ENCODE assay signal across 8 cellular contexts in the genomic region with DNA sequence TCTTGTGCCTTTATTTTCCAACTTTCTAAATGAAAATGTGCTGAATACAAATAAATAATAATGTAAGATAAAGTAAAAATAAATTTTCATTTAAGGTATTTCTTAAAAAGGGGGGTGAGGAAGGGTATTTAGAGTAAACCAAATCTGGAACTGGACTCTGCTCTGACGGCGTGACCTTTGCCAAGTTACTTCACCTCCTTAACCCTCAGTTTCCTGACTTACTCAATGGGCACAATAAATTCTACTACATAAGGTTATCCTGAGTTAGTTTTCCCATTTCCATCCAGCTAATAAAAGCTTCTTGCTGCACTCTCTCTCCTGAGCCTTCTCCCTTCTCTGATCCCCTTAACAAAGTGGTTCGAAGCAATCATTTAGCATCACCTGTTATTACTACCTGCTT.
DNase-seq lines count a peak whose midpoint lies in the region; FAIRE-seq and TF ChIP-seq lines count a peak whose summit lies in the region.

No MANE protein-coding gene starts in this region.

- H4K20me1 ChIP-seq in GM23248 (ENCODE audit: insufficient read depth): no peaks in the 10 kb centered on the region
- H4K20me1 ChIP-seq in PC-9 (ENCODE audit: insufficient read depth): no peaks in the 10 kb centered on the region
- H4K20me1 ChIP-seq in fibroblast of lung (ENCODE audit: control insufficient read depth, extremely low read depth, insufficient read depth, low read length): no peaks in the 10 kb centered on the region

- in situ Hi-C loops in GM23248 (cut with MboI): loop anchor here (25.0 kb wide), 2 partner anchors 109 to 459 kb away; a partner anchor contains a TSS

- DNase-seq in GM23248 (no peak), PC-9 (no peak), fibroblast of lung (ENCODE audit: low read depth in 2 of 2) (no peak), LoVo (ENCODE audit: low spot score) (no peak), HPDE6-E6E7 (ENCODE audit: extremely low spot score) (no peak), frontal cortex (ENCODE audit: low spot score in 2 of 2) (no peak), MG63 (no peak)

- H3K27me3 ChIP-seq in GM23248 (replicated peaks; ENCODE audit: insufficient read depth): no peaks in the 10 kb centered on the region
- H3K27me3 ChIP-seq in PC-9 (ENCODE audit: insufficient read depth, low read depth): no peaks in the 10 kb centered on the region
- no peaks in the 10 kb centered on the region for H3K27me3 ChIP-seq in fibroblast of lung (ENCODE audit: control insufficient read depth, insufficient read depth, low read length)
- no peaks in the 10 kb centered on the region for H3K27me3 ChIP-seq in skeletal muscle tissue (ENCODE audit: control insufficient read depth in 3 of 3, insufficient read depth in 3 of 3, low read length in 3 of 3)
- H3K27me3 ChIP-seq in MG63: no peaks in the 10 kb centered on the region

- H3K9me3 ChIP-seq in GM23248 (ENCODE audit: low read depth) (no peaks in the 10 kb centered on the region), PC-9 (ENCODE audit: insufficient read depth, low read depth) (no peaks in the 10 kb centered on the region), fibroblast of lung (ENCODE audit: control insufficient read depth, insufficient read depth, low read depth, low read length) (no peaks in the 10 kb centered on the region), skeletal muscle tissue (ENCODE audit: control insufficient read depth in 3 of 3, low read length in 3 of 3) (no peaks in the 10 kb centered on the region), MG63 (0 out of 2 replicates have a peak, but pooled peaks cover 2% of the 10 kb centered on the region)

- H3K9ac ChIP-seq in GM23248 (peak overlapping the region; percentile 98), fibroblast of lung (ENCODE audit: insufficient read depth, low read length) (no peak overlapping the region), skeletal muscle tissue (ENCODE audit: low read depth in 1 of 3, low read length in 3 of 3) (peak overlapping the region in 2 of 3 donors; percentile 48 to 82)

- TF ChIP-seq CTCF in PC-9 (conservative IDR thresholded peaks at IDR 0.05) (no peak), fibroblast of lung (conservative IDR thresholded peaks at IDR 0.05 in 1 of 2, IDR thresholded peaks at IDR 0.05 in 1 of 2; ENCODE audit: low read depth in 1 of 2, low read length in 2 of 2) (no peak)

- POLR2A ChIA-PET in PC-9 (lab: Charles Lee; ENCODE audit: unreplicated experiment): interaction anchor here (0.6 kb wide), 2 partner anchors 136 to 850 kb away, joined by 3 to 6 read pairs; no protein-coding TSS in a partner anchor

- H3K9me2 ChIP-seq in GM23248 (ENCODE audit: insufficient read depth) (no peaks in the 10 kb centered on the region), PC-9 (ENCODE audit: insufficient read depth) (no peaks in the 10 kb centered on the region)

- H3K4me2 ChIP-seq in GM23248 (ENCODE audit: unreplicated experiment) (peak overlapping the region; percentile 97), PC-9 (peak overlapping the region; percentile 65; the same call in 1 of the 2 replicates), fibroblast of lung (ENCODE audit: extremely low read depth, insufficient read depth, low read length) (peak overlapping the region; percentile 42)

- CTCF ChIA-PET in PC-9 (lab: Charles Lee): interaction anchor here (0.6 to 2.3 kb wide), 19 partner anchors 7 to 457 kb away, joined by 3 to 22 read pairs (median 5); a partner anchor contains a TSS

- H3F3A ChIP-seq in GM23248 (ENCODE audit: insufficient read depth) (peaks cover 26% of the 10 kb centered on the region), PC-9 (ENCODE audit: insufficient read depth, low read depth) (no peaks in the 10 kb centered on the region; the same call in 1 of the 2 replicates)

- no peaks in the 10 kb centered on the region; the same call in 1 of the 2 replicates for H3K36me3 ChIP-seq in GM23248 (ENCODE audit: low read depth)
- no peaks in the 10 kb centered on the region for H3K36me3 ChIP-seq in PC-9 (ENCODE audit: low read depth)
- H3K36me3 ChIP-seq in fibroblast of lung (ENCODE audit: control insufficient read depth, insufficient read depth, low read length): no peaks in the 10 kb centered on the region
- peaks cover 0 to 2% (median 0%) of the 10 kb centered on the region in 3 donors for H3K36me3 ChIP-seq in skeletal muscle tissue (ENCODE audit: control insufficient read depth in 3 of 3, insufficient read depth in 3 of 3, low read length in 3 of 3)
- peaks cover 3% of the 10 kb centered on the region; the same call in 1 of the 2 replicates for H3K36me3 ChIP-seq in MG63

- intact Hi-C loops in PC-9 (cut with micrococcal nuclease; ENCODE audit: unreplicated experiment): loop anchor here (1.0 to 10.0 kb wide), 8 partner anchors 39 to 876 kb away; a partner anchor contains a TSS

- no peak overlapping the region for H3K4me3 ChIP-seq in GM23248
- H3K4me3 ChIP-seq in PC-9: no peak overlapping the region; the same call in 1 of the 2 replicates
- no peak overlapping the region for H3K4me3 ChIP-seq in fibroblast of lung (replicated peaks in 1 of 4; ENCODE audit: control extremely low read depth in 1 of 4, insufficient read depth in 1 of 4, low read depth in 3 of 4, low read length in 4 of 4)
- H3K4me3 ChIP-seq in skeletal muscle tissue (ENCODE audit: low read length in 3 of 3): peak overlapping the region in 1 of 3 donors; percentile 12
- no peak overlapping the region for H3K4me3 ChIP-seq in MG63

- WGBS in GM23248 (ENCODE audit: low coverage in 1 of 2, low lambda C conversion rate in 2 of 2, missing lambda C conversion rate in 2 of 2), 2 experiments: 60 to 63% methylated on average over 3 of the region's 3 CpGs

- H2AFZ ChIP-seq in GM23248: peak overlapping the region; percentile 92
- no peak overlapping the region for H2AFZ ChIP-seq in PC-9
- H2AFZ ChIP-seq in fibroblast of lung (ENCODE audit: low read length): no peak overlapping the region

- H3K27ac ChIP-seq in GM23248 (peak overlapping the region; percentile 100), PC-9 (no peak overlapping the region), fibroblast of lung (ENCODE audit: insufficient read depth, low read length) (peak overlapping the region; percentile 89), skeletal muscle tissue (ENCODE audit: low read depth, low read length) (peak overlapping the region; percentile 91)

- H3K79me2 ChIP-seq in GM23248 (ENCODE audit: insufficient read depth) (no peaks in the 10 kb centered on the region), PC-9 (ENCODE audit: low read depth) (no peaks in the 10 kb centered on the region), fibroblast of lung (ENCODE audit: control insufficient read depth, insufficient read depth, low read length) (no peaks in the 10 kb centered on the region)

- H3K4me1 ChIP-seq in GM23248 (ENCODE audit: insufficient read depth) (peaks cover 26% of the 10 kb centered on the region), PC-9 (replicated peaks; ENCODE audit: insufficient read depth) (peaks cover 13% of the 10 kb centered on the region; the same call in 1 of the 2 replicates), fibroblast of lung (ENCODE audit: control insufficient read depth, extremely low read depth, insufficient read depth, low read length) (peaks cover 6% of the 10 kb centered on the region), skeletal muscle tissue (ENCODE audit: control insufficient read depth in 3 of 3, insufficient read depth in 3 of 3, low read length in 3 of 3) (peaks cover 8 to 12% (median 10%) of the 10 kb centered on the region in 3 donors)

- no TSS peak for BruUV-seq in PC-9 (replicated peaks; lab: Mats Ljungman, UMichigan)

- FAIRE-seq in frontal cortex (lab: Jason Lieb, UNC): no peak

Comparison
In these comparisons a context has a peak if more than half of its experiments do, and no peak if none do; other contexts are left out.
1. H3K4me2 ChIP-seq: peak in every context shown above with its lines; median percentile 97 in GM23248; 65 in PC-9; 42 in fibroblast of lung.